18 cellular contexts compared by ENCODE assay signal in the genomic region with DNA sequence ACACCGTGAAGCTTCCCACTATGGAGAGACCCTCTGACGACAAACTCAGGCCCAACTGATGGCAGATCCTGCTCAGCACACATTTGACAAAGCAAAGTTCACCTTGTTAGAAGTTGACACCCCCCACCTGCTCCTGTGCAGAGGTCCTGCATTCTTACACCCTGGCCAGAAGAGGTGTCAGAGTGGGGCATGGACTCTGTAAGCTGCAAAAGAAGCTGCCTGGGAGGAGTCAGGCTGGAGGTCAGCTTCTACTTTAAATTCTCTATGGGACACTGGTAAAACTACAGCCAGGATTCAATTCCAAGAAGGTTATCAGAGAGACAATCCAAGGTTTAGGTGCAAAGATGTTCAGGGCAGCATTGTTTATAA. TPM values are rescaled to one million over a fixed set of nuclear protein-coding genes. Genes with fewer than 3 reads are reported as not detected.
A peak's percentile ranks its signal among the peaks of the same experiment; 100 is the strongest.
DNase-seq lines count a peak whose midpoint lies in the region; ATAC-seq and TF ChIP-seq lines count a peak whose summit lies in the region.
"Had no signal": no experiment of that assay in that cellular context is flagged by ENCODE, and none has a peak within 500 bp of the region (broad histone marks: within the 10 kb centered on the region; RNA-seq: fewer than 3 reads in every experiment).

No MANE protein-coding gene starts in this region.

- H3K79me2 ChIP-seq in OCI-LY1 (ENCODE audit: insufficient read depth, low read length) = no peaks in the 10 kb centered on the region

- H3K27ac ChIP-seq in OCI-LY1 (ENCODE audit: low read depth, low read length, poor library complexity, severe bottlenecking) = peak overlapping the region; percentile 96
- peak overlapping the region; percentile 93 for H3K27ac ChIP-seq in epithelial cell of prostate
- no peak overlapping the region for H3K27ac ChIP-seq in left lung
- H3K27ac ChIP-seq: HL-60, neutrophil, right lobe of liver, WERI-Rb-1 had no signal

- peak overlapping the region; percentile 17 for H3K4me3 ChIP-seq in OCI-LY1 (ENCODE audit: low read depth, low read length, poor library complexity, severe bottlenecking)
- H3K4me3 ChIP-seq in skeletal muscle satellite cell (ENCODE audit: low read length) = peak overlapping the region; percentile 14
- no peak overlapping the region for H3K4me3 ChIP-seq in left lung
- H3K4me3 ChIP-seq: lung, right lobe of liver had no signal

- H3K9ac ChIP-seq in OCI-LY1 (ENCODE audit: low read length) (peak overlapping the region; percentile 63), skeletal muscle satellite cell (ENCODE audit: low read depth, low read length) (peak overlapping the region; percentile 80)

- ATAC-seq in GM21515 (IDR thresholded peaks at IDR 0.05; ENCODE audit: unreplicated experiment) = peak; percentile 26
- no peak for ATAC-seq in left lung
- ATAC-seq: activated CD8-positive, alpha-beta memory T cell treated with anti-CD3 and anti-CD28 coated beads, Interleukin-2, amount 10 ng/mL, durations not matched to agents 7 days and 5 days had no signal

- H3K4me1 ChIP-seq in OCI-LY1 (ENCODE audit: insufficient read depth, low read length, severe bottlenecking) = peaks cover 43% of the 10 kb centered on the region
- H3K4me1 ChIP-seq in skeletal muscle satellite cell (ENCODE audit: control insufficient read depth, insufficient read depth, low read length) = peaks cover 55% of the 10 kb centered on the region
- H3K4me1 ChIP-seq in left lung = peaks cover 20 to 38% of the 10 kb centered on the region in 2 donors

- no peaks in the 10 kb centered on the region for H3K9me2 ChIP-seq in OCI-LY1 (ENCODE audit: low read depth, low read length)

- H3K9me3 ChIP-seq in OCI-LY1 (ENCODE audit: low read length) (peaks cover 12% of the 10 kb centered on the region), skeletal muscle satellite cell (replicated peaks; ENCODE audit: low read length) (no peaks in the 10 kb centered on the region), left lung (peaks cover 0 to 17% of the 10 kb centered on the region in 2 donors)
- H3K9me3 ChIP-seq: right lobe of liver had no signal

- intact Hi-C loops in left lung (cut with DNase I) = no loop called here

- TF ChIP-seq CTCF in OCI-LY1 (IDR thresholded peaks at IDR 0.05; ENCODE audit: low read length) (peak; percentile 3; the same call in 1 of the 2 replicates), left lung (IDR thresholded peaks at IDR 0.05) (no peak)

- H4K20me1 ChIP-seq in OCI-LY1 (ENCODE audit: insufficient read depth, low read length) = no peaks in the 10 kb centered on the region

- H3K27me3 ChIP-seq in OCI-LY1 (ENCODE audit: insufficient read depth, low read length) = no peaks in the 10 kb centered on the region
- no peaks in the 10 kb centered on the region for H3K27me3 ChIP-seq in skeletal muscle satellite cell (ENCODE audit: control insufficient read depth, insufficient read depth, low read length)
- no peaks in the 10 kb centered on the region for H3K27me3 ChIP-seq in left lung
- H3K27me3 ChIP-seq: right lobe of liver had no signal

- H3K4me2 ChIP-seq in OCI-LY1 (ENCODE audit: low read length) = peak overlapping the region; percentile 62
- peak overlapping the region; percentile 78 for H3K4me2 ChIP-seq in skeletal muscle satellite cell (ENCODE audit: low read length)

- peaks cover 21% of the 10 kb centered on the region for H3F3A ChIP-seq in OCI-LY1 (ENCODE audit: insufficient read depth, low read length)

- DNase-seq in epithelial cell of prostate (ENCODE audit: low read depth, low spot score) (no peak), D341Med (ENCODE audit: low spot score) (no peak), left lung (no peak), NCI-H446 (lab: John Stamatoyannopoulos, UW) (no peak), NCI-H128 (lab: John Stamatoyannopoulos, UW; ENCODE audit: unreplicated experiment) (no peak)
- DNase-seq: activated CD8-positive, alpha-beta memory T cell treated with anti-CD3 and anti-CD28 coated beads, Interleukin-2, amount 10 ng/mL, durations not matched to agents 7 days and 5 days; activated gamma-delta T cell; CD4-positive, CD25-positive, alpha-beta regulatory T cell; NCI-H1694; NCI-H345; right lobe of liver; WERI-Rb-1 had no signal

- H2AFZ ChIP-seq in OCI-LY1 (ENCODE audit: low read length) = peak overlapping the region; percentile 19; the same call in 1 of the 2 replicates

- no peaks in the 10 kb centered on the region for H3K36me3 ChIP-seq in OCI-LY1 (ENCODE audit: insufficient read depth, low read length)
- H3K36me3 ChIP-seq in skeletal muscle satellite cell (ENCODE audit: insufficient read depth, low read length) = no peaks in the 10 kb centered on the region
- H3K36me3 ChIP-seq in left lung = no peaks in the 10 kb centered on the region
- H3K36me3 ChIP-seq: neutrophil, right lobe of liver, WERI-Rb-1 had no signal

RNA-seq across cellular contexts. Expression of a gene that starts 20.0 kb away (rescaled TPM):
- total RNA-seq in skeletal muscle satellite cell (2012; rRNA removed) = 9.9 and 11.4 TPM in 2 replicates
- total RNA-seq in left lung = 100 to 1,000 TPM; 126 to 151 TPM

Comparison
In these comparisons a context has a peak if more than half of its experiments do, and no peak if none do; other contexts are left out.
1. H3K27ac ChIP-seq: peak in OCI-LY1 (single experiment) and epithelial cell of prostate (single experiment); none in left lung (0 of 2).
2. H3K4me3 ChIP-seq: peak in OCI-LY1 (single experiment) and skeletal muscle satellite cell (single experiment); none in left lung (0 of 2).